Comparison of ENCODE assay signal across 1 cellular context in the genomic region with DNA sequence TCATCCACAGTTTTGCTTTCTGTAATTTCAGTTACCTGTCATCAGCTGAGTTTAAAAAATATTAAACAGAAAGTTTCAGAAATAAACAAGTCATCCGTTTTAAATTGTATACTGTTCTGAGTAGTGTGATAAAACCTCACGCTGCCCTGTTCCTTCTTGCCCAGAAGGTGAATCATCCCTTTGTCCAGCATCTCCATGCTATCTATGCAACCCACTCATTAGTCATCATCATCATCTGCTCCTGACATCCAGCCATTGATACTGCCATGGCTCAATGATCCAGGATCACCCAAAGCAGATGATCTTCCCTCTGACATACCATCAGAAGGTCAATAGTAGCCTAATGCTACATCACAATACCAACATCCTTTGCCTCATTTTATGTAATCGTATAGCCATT.
TF ChIP-seq lines count a peak whose summit lies in the region.

No MANE protein-coding gene starts in this region.

TF ChIP-seq in SK-N-SH, 30 proteins besides CTCF, POLR2A, EP300 and RAD21 (continued from another document):
- TF ChIP-seq, protein P1, sequence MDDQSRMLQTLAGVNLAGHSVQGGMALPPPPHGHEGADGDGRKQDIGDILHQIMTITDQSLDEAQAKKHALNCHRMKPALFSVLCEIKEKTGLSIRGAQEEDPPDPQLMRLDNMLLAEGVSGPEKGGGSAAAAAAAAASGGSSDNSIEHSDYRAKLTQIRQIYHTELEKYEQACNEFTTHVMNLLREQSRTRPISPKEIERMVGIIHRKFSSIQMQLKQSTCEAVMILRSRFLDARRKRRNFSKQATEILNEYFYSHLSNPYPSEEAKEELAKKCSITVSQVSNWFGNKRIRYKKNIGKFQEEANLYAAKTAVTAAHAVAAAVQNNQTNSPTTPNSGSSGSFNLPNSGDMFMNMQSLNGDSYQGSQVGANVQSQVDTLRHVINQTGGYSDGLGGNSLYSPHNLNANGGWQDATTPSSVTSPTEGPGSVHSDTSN (IDR thresholded peaks at IDR 0.05), result peak; percentile 76
- TF ChIP-seq RXRA (IDR thresholded peaks at IDR 0.05; ENCODE audit: borderline replicate concordance, low read depth) (no peak), ELF1 (IDR thresholded peaks at IDR 0.05) (no peak), FOSL2 (IDR thresholded peaks at IDR 0.05; ENCODE audit: borderline replicate concordance, low read depth) (peak; percentile 64; the same call in 1 of the 2 replicates), MEF2A (IDR thresholded peaks at IDR 0.05; ENCODE audit: borderline replicate concordance, low read depth) (no peak), FOXJ3 (CRISPR knock-in tag; IDR thresholded peaks at IDR 0.05) (no peak), NFIC (IDR thresholded peaks at IDR 0.05; ENCODE audit: borderline replicate concordance) (no peak), SIN3A (IDR thresholded peaks at IDR 0.05; ENCODE audit: borderline replicate concordance, low read depth, low read length) (no peak), RFX5 (IDR thresholded peaks at IDR 0.05; ENCODE audit: low read length) (no peak), TCF12 (IDR thresholded peaks at IDR 0.05) (peak; percentile 39; the same call in 1 of the 2 replicates), JUND (IDR thresholded peaks at IDR 0.05) (peak; percentile 37; the same call in 1 of the 2 replicates), CHD2 (IDR thresholded peaks at IDR 0.05; ENCODE audit: low read length, partially characterized antibody) (no peak), GATA2 (CRISPR knock-in tag; IDR thresholded peaks at IDR 0.05) (no peak), TEAD4 (IDR thresholded peaks at IDR 0.05; ENCODE audit: borderline replicate concordance, insufficient read depth) (no peak), REST (IDR thresholded peaks at IDR 0.05; ENCODE audit: low read depth, low read length) (no peak), IRF3 (IDR thresholded peaks at IDR 0.05; ENCODE audit: low read depth, low read length) (no peak)
TF ChIP-seq in SK-N-SH: peak in this region for 4.
